In the genomic region with DNA sequence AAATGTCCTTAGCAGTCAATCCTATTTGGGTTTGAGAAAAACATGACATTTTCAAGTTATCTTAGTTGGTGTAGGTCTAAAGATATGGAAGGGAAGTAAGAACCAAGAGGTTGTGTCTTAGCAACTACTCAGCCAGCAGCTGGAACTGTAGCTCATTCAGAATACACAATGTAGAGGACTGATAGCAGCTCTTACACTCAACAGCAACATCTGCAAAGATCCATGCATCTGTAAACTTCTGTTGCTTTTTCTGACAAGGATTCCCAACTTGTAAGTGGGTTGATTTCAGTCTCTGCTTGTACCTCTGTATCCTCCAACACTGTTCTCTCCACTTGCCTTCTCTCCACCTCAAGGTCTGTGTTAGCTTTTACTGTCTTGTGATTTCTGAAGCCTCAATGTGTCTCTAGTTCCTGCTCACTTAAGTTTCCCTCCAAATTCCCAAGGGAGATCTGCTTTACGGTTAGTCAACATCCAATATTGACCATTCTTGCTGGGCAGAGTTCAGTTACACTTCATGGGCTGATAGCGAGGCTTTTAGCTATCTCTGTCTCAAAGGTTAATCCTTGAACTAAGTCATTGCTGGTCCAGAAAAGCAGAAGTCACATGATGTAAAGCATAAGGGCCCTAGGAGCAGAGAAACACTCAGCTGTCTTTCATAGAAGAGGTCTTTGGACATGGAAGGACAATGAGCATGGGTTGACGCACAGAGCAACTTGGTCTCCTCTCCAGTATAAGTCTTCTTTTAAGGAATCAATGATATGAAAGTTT, we compare ENCODE assay signal across 17 cellular contexts.
"Had no signal": no experiment of that assay in that cellular context is flagged by ENCODE, and none has a peak within 500 bp of the region (broad histone marks: within the 10 kb centered on the region; RNA-seq: fewer than 3 reads in every experiment).

No MANE protein-coding gene starts in this region.

- DNase-seq: activated CD4-positive, alpha-beta memory T cell treated with anti-CD3 and anti-CD28 coated beads for 36 hours; activated CD4-positive, alpha-beta T cell treated with anti-CD3 and anti-CD28 coated beads for 1 hour; activated CD8-positive, alpha-beta memory T cell treated with anti-CD3 and anti-CD28 coated beads, Interleukin-2, amount 10 ng/mL, durations not matched to agents 7 days and 5 days; activated naive CD4-positive, alpha-beta T cell treated with anti-CD3 and anti-CD28 coated beads, Interleukin-2, amount 10 ng/mL, durations not matched to agents 7 days and 5 days; activated T-cell treated with anti-CD3 and anti-CD28 coated beads, Interleukin-2, amount 50 U/mL, for 1 hour; heart left ventricle; left cardiac atrium; natural killer cell; stimulated activated naive B cell treated with anti-CD40 and anti-IgM and Interleukin-4, amounts not matched to agents 10 μg/mL and 1 μg/mL and 100 μg/mL, for 72 hours; T-helper 9 cell had no signal

- H3K27me3 Mint-ChIP-seq: activated CD4-positive, alpha-beta memory T cell treated with anti-CD3 and anti-CD28 coated beads for 36 hours; activated CD8-positive, alpha-beta memory T cell treated with anti-CD3 and anti-CD28 coated beads, Interleukin-2, amount 10 ng/mL, durations not matched to agents 7 days and 5 days; activated naive CD4-positive, alpha-beta T cell treated with anti-CD3 and anti-CD28 coated beads, Interleukin-2, amount 10 ng/mL, durations not matched to agents 7 days and 5 days had no signal

- H3K36me3 ChIP-seq: ascending aorta, heart left ventricle, neutrophil, tibial nerve, vagina had no signal

- H3K9me3 ChIP-seq: ascending aorta, heart left ventricle, neutrophil, tibial nerve, vagina had no signal

- H3K4me3 ChIP-seq: ascending aorta, heart left ventricle, tibial nerve, vagina had no signal

- H3K4me3 Mint-ChIP-seq: activated CD4-positive, alpha-beta memory T cell treated with anti-CD3 and anti-CD28 coated beads for 36 hours; activated CD8-positive, alpha-beta memory T cell treated with anti-CD3 and anti-CD28 coated beads, Interleukin-2, amount 10 ng/mL, durations not matched to agents 7 days and 5 days; activated naive CD4-positive, alpha-beta T cell treated with anti-CD3 and anti-CD28 coated beads, Interleukin-2, amount 10 ng/mL, durations not matched to agents 7 days and 5 days; natural killer cell; stimulated activated naive B cell treated with anti-CD40 and anti-IgM and Interleukin-4, amounts not matched to agents 10 μg/mL and 1 μg/mL and 100 μg/mL, for 72 hours had no signal

- H3K27me3 ChIP-seq: ascending aorta, heart left ventricle, neutrophil, tibial nerve, vagina had no signal

- H3K27ac ChIP-seq: ascending aorta, epithelial cell of prostate, heart left ventricle, neutrophil, parathyroid adenoma, tibial nerve, vagina had no signal

- H3K27ac Mint-ChIP-seq: activated CD4-positive, alpha-beta memory T cell treated with anti-CD3 and anti-CD28 coated beads for 36 hours; activated CD8-positive, alpha-beta memory T cell treated with anti-CD3 and anti-CD28 coated beads, Interleukin-2, amount 10 ng/mL, durations not matched to agents 7 days and 5 days; activated naive CD4-positive, alpha-beta T cell treated with anti-CD3 and anti-CD28 coated beads, Interleukin-2, amount 10 ng/mL, durations not matched to agents 7 days and 5 days; activated T-helper 2 cell treated with anti-CD3 and anti-CD28 coated beads, Interferon-gamma antibody, Interleukin-2, Interleukin-4, amounts not matched to agents 10 μg/mL and 5 μg/mL and 100 μg/mL, durations not matched to agents 14 hours and 24 hours and 36 hours; natural killer cell; stimulated activated naive B cell treated with anti-CD40 and anti-IgM and Interleukin-4, amounts not matched to agents 10 μg/mL and 1 μg/mL and 100 μg/mL, for 72 hours had no signal

- H3K4me1 Mint-ChIP-seq: activated CD8-positive, alpha-beta memory T cell treated with anti-CD3 and anti-CD28 coated beads, Interleukin-2, amount 10 ng/mL, durations not matched to agents 7 days and 5 days; activated naive CD4-positive, alpha-beta T cell treated with anti-CD3 and anti-CD28 coated beads, Interleukin-2, amount 10 ng/mL, durations not matched to agents 7 days and 5 days; natural killer cell; stimulated activated naive B cell treated with anti-CD40 and anti-IgM and Interleukin-4, amounts not matched to agents 10 μg/mL and 1 μg/mL and 100 μg/mL, for 72 hours had no signal

- H3K9me3 Mint-ChIP-seq: activated CD4-positive, alpha-beta memory T cell treated with anti-CD3 and anti-CD28 coated beads for 36 hours; activated naive CD4-positive, alpha-beta T cell treated with anti-CD3 and anti-CD28 coated beads, Interleukin-2, amount 10 ng/mL, durations not matched to agents 7 days and 5 days; activated T-helper 2 cell treated with anti-CD3 and anti-CD28 coated beads, Interferon-gamma antibody, Interleukin-2, Interleukin-4, amounts not matched to agents 10 μg/mL and 5 μg/mL and 100 μg/mL, durations not matched to agents 14 hours and 24 hours and 36 hours had no signal

- ATAC-seq: activated CD8-positive, alpha-beta memory T cell treated with anti-CD3 and anti-CD28 coated beads, Interleukin-2, amount 10 ng/mL, durations not matched to agents 7 days and 5 days; heart left ventricle; left cardiac atrium; natural killer cell had no signal

- H3K36me3 Mint-ChIP-seq: activated CD4-positive, alpha-beta memory T cell treated with anti-CD3 and anti-CD28 coated beads for 36 hours; activated CD8-positive, alpha-beta memory T cell treated with anti-CD3 and anti-CD28 coated beads, Interleukin-2, amount 10 ng/mL, durations not matched to agents 7 days and 5 days; activated naive CD4-positive, alpha-beta T cell treated with anti-CD3 and anti-CD28 coated beads, Interleukin-2, amount 10 ng/mL, durations not matched to agents 7 days and 5 days; natural killer cell had no signal

- H3K4me1 ChIP-seq: ascending aorta, heart left ventricle, parathyroid adenoma, tibial nerve, vagina had no signal
